22 cellular contexts compared by ENCODE assay signal in genomic region chr5:127707209-127707608, GRCh38. TPM values are rescaled to one million over a fixed set of nuclear protein-coding genes. Genes with fewer than 3 reads are reported as not detected.
DNase-seq lines count a peak whose midpoint lies in the region; ATAC-seq and TF ChIP-seq lines count a peak whose summit lies in the region.
"Had no signal": no experiment of that assay in that cellular context is flagged by ENCODE, and none has a peak within 500 bp of the region (broad histone marks: within the 10 kb centered on the region; RNA-seq: fewer than 3 reads in every experiment).

No MANE protein-coding gene starts in this region.

- H3K27me3 ChIP-seq in testis: no peaks in the 10 kb centered on the region

- H3K27ac ChIP-seq in caudate nucleus (ENCODE audit: low read depth, low read length) (peak overlapping the region; percentile 58), testis (peak overlapping the region; percentile 77 to 90)
- H3K27ac ChIP-seq: C4-2B, KMS-11 had no signal

- no peak overlapping the region for H3K4me3 Mint-ChIP-seq in nephron
- no peak overlapping the region for H3K4me3 Mint-ChIP-seq in activated CD4-positive, alpha-beta T cell treated with anti-CD3 and anti-CD28 coated beads for 36 hours
- H3K4me3 Mint-ChIP-seq: HFFc6 had no signal

- H3K27ac Mint-ChIP-seq in nephron: peak overlapping the region; percentile 2 to 10 (median 4)
- H3K27ac Mint-ChIP-seq in activated CD4-positive, alpha-beta T cell treated with anti-CD3 and anti-CD28 coated beads for 36 hours: no peak overlapping the region
- H3K27ac Mint-ChIP-seq: HFFc6 had no signal

- peaks cover 8% of the 10 kb centered on the region for H3K4me1 Mint-ChIP-seq in nephron
- H3K4me1 Mint-ChIP-seq in activated CD4-positive, alpha-beta T cell treated with anti-CD3 and anti-CD28 coated beads for 36 hours: no peaks in the 10 kb centered on the region

- H3K36me3 Mint-ChIP-seq in nephron (ENCODE audit: low read depth): no peaks in the 10 kb centered on the region
- H3K36me3 Mint-ChIP-seq in activated CD4-positive, alpha-beta T cell treated with anti-CD3 and anti-CD28 coated beads for 36 hours (ENCODE audit: low read depth): no peaks in the 10 kb centered on the region

- TF ChIP-seq CTCF in fibroblast of villous mesenchyme (IDR thresholded peaks at IDR 0.05; ENCODE audit: insufficient read depth, low read depth, low read length) (no peak), nephron (IDR thresholded peaks at IDR 0.05; ENCODE audit: unreplicated experiment in 3 of 3) (no peak), testis (IDR thresholded peaks at IDR 0.05) (no peak)

- H3K9me3 ChIP-seq in testis: no peaks in the 10 kb centered on the region

- H3K4me1 ChIP-seq in testis: peaks cover 6% of the 10 kb centered on the region

- no peaks in the 10 kb centered on the region for H3K9me3 Mint-ChIP-seq in nephron
- no peaks in the 10 kb centered on the region for H3K9me3 Mint-ChIP-seq in activated CD4-positive, alpha-beta T cell treated with anti-CD3 and anti-CD28 coated beads for 36 hours (ENCODE audit: low read depth)
- H3K9me3 Mint-ChIP-seq: HFFc6 had no signal

- ATAC-seq in HG03139 (IDR thresholded peaks at IDR 0.05; ENCODE audit: unreplicated experiment) (no peak), GM21619 (IDR thresholded peaks at IDR 0.05; ENCODE audit: unreplicated experiment) (no peak)
- ATAC-seq in activated CD4-positive, alpha-beta T cell treated with anti-CD3 and anti-CD28 coated beads for 36 hours: no peak
- ATAC-seq: GM12878, HepG2 had no signal

- POLR2A ChIA-PET in activated CD4-positive, alpha-beta T cell treated with anti-CD3 and anti-CD28 coated beads for 36 hours (lab: Charles Lee): no interaction called here

- intact Hi-C loops in testis (cut with DNase I; ENCODE audit: low total_unique reads): no loop called here
- intact Hi-C loops in activated CD4-positive, alpha-beta T cell treated with anti-CD3 and anti-CD28 coated beads for 36 hours (cut with DNase I, micrococcal nuclease): no loop called here

- CTCF ChIA-PET in activated CD4-positive, alpha-beta T cell treated with anti-CD3 and anti-CD28 coated beads for 36 hours (lab: Charles Lee): no interaction called here

- H3K4me3 ChIP-seq in fibroblast of villous mesenchyme (ENCODE audit: low read depth, low read length) (no peak overlapping the region), testis (no peak overlapping the region)
- H3K4me3 ChIP-seq: GM12878 had no signal

- no peak for TF ChIP-seq POLR2A in testis (IDR thresholded peaks at IDR 0.05)

- 23 to 35% methylated on average over 3 of the region's 3 CpGs for WGBS in testis, 2 donors

- H3K27me3 Mint-ChIP-seq in nephron (ENCODE audit: low read depth): no peaks in the 10 kb centered on the region
- peaks cover 4% of the 10 kb centered on the region for H3K27me3 Mint-ChIP-seq in activated CD4-positive, alpha-beta T cell treated with anti-CD3 and anti-CD28 coated beads for 36 hours

- H3K36me3 ChIP-seq in testis (ENCODE audit: low read depth, missing control alignments): no peaks in the 10 kb centered on the region

- DNase-seq in caudate nucleus (lab: John Stamatoyannopoulos, UW): no peak
- peak; percentile 60 for DNase-seq in fibroblast of villous mesenchyme (ENCODE audit: low read depth)
- no peak for DNase-seq in testis
- no peak for DNase-seq in activated CD4-positive, alpha-beta T cell treated with anti-CD3 and anti-CD28 coated beads for 36 hours
- DNase-seq in cortex of kidney (lab: John Stamatoyannopoulos, UW): no peak
- DNase-seq: GDM1, HFFc6, NCI-H1436, NCI-H2029 treated with DMSO at 0.1 percent for 48 hours, NCI-H2171 treated with DMSO at 0.1 percent for 48 hours, NCI-H446 treated with DMSO at 0.1 percent for 48 hours, OCI-M1 had no signal

RNA-seq across cellular contexts. Expression of gene CCDC192, which starts 4.0 kb away (rescaled TPM):
- total RNA-seq in fibroblast of villous mesenchyme (not detected in 2 replicates), testis (10 to 100 TPM in 1 of 2 donors, 1 to 10 TPM in 1; 7.8 to 12.9 TPM)
- polyA plus RNA-seq in testis (ENCODE audit: insufficient read depth, low read depth, low replicate concordance): 22.6 TPM
- not detected for total RNA-seq in activated CD4-positive, alpha-beta T cell treated with anti-CD3 and anti-CD28 coated beads for 36 hours
- total RNA-seq: A673, GM12878, HepG2, HFFc6, M059J, RPMI7951 had no signal
- polyA plus RNA-seq: HepG2 had no signal

RNA-seq across cellular contexts. Expression of gene CTXN3, which starts 58.3 kb away (rescaled TPM):
- total RNA-seq in fibroblast of villous mesenchyme (not detected in 2 replicates), testis (under 1 TPM in 1 of 2 donors, not detected in 1; 0.24 TPM)
- 0.26 TPM for polyA plus RNA-seq in testis (ENCODE audit: insufficient read depth, low read depth, low replicate concordance)
- not detected for total RNA-seq in activated CD4-positive, alpha-beta T cell treated with anti-CD3 and anti-CD28 coated beads for 36 hours
- total RNA-seq: A673, GM12878, HepG2, HFFc6, M059J, RPMI7951 had no signal
- polyA plus RNA-seq: GM12878, HepG2 had no signal
